ENCODE assay signal across 1 cellular context in genomic region chr3:38454179-38454883, GRCh38.
TF ChIP-seq lines count a peak whose summit lies in the region.

No MANE protein-coding gene starts in this region.

TF ChIP-seq in H1, 55 proteins besides CTCF, POLR2A, EP300 and RAD21:
- TF ChIP-seq SAP30 (IDR thresholded peaks at IDR 0.05; ENCODE audit: insufficient read depth, insufficient replicate concordance, low read length) (peak; percentile 92), USF2 (IDR thresholded peaks at IDR 0.05; ENCODE audit: low read length) (no peak), SRF (IDR thresholded peaks at IDR 0.05; ENCODE audit: low read depth, low read length) (no peak), MAX (IDR thresholded peaks at IDR 0.05) (peak; percentile 12; the same call in 1 of the 2 replicates), POLR2AphosphoS5 (IDR thresholded peaks at IDR 0.05; ENCODE audit: low read depth, low read length) (peak; percentile 92), ATF2 (IDR thresholded peaks at IDR 0.05; ENCODE audit: low read length) (0 out of 2 replicates have a peak, but pooled peaks have one; percentile 10), TAF1 (IDR thresholded peaks at IDR 0.05; ENCODE audit: low read depth, low read length) (0 out of 2 replicates have a peak, but pooled peaks have one; percentile 37), BCL11A (IDR thresholded peaks at IDR 0.05; ENCODE audit: low read depth in 2 of 2, low read length in 2 of 2) (no peak), CBX5 (IDR thresholded peaks at IDR 0.05; ENCODE audit: low read depth, low read length) (no peak), CREB1 (IDR thresholded peaks at IDR 0.05) (no peak), PHF8 (conservative IDR thresholded peaks at IDR 0.05; ENCODE audit: low read depth, low read length) (peak; percentile 62), POU5F1 (IDR thresholded peaks at IDR 0.05; ENCODE audit: low read depth, low read length) (no peak), CEBPB (IDR thresholded peaks at IDR 0.05; ENCODE audit: low read depth, low read length) (no peak), RBBP5 (IDR thresholded peaks at IDR 0.05; ENCODE audit: borderline replicate concordance, low read depth, low read length) (0 out of 2 replicates have a peak, but pooled peaks have one; percentile 43)
